In the genomic region with DNA sequence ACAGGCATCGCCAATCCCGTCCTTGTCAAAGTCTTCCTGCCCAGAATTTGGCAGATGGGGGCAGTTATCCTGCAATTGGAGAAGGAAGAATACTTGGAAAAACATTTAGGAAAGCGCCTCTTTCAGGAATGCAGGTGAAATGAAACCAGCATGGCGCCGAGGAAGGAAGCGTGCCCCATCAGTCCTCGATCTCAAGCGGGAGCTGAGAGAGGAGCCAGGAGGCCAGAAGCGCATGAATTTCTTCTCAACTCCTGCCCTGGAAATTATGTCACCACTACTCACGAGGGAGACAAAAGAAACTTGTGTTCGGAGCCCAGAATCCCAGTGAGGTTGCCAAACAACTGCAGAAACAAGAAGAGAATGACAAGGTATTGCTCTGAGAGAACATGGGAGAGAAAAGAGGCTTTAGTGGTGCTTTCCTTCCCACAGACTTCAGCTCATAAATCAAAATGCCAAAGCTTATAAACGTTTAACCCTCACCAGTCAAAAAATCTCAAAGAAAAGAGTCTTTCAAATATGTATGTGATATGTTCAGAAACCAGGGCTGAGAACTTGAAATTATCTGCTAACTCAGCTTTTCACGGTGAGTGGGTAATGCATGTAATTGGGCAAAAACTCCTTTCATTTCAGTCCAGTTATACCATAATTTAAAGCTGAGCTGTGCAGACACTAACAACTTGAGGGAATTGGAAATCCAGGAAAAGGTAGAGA, we compare ENCODE assay signal across 19 cellular contexts. TPM values are rescaled to one million over a fixed set of nuclear protein-coding genes. Genes with fewer than 3 reads are reported as not detected.
DNase-seq lines count a peak whose midpoint lies in the region; ATAC-seq and TF ChIP-seq lines count a peak whose summit lies in the region.
"Had no signal": no experiment of that assay in that cellular context is flagged by ENCODE, and none has a peak within 500 bp of the region (broad histone marks: within the 10 kb centered on the region; RNA-seq: fewer than 3 reads in every experiment).

No MANE protein-coding gene starts in this region.

- DNase-seq in Right ventricle myocardium inferior (ENCODE audit: missing footprints) (no peak), cardiac septum (ENCODE audit: low spot score) (no peak), globus pallidus (ENCODE audit: low spot score) (peak; percentile 87), vagina (ENCODE audit: extremely low spot score in 2 of 2) (peak; percentile 79 to 87)
- DNase-seq in activated T-cell treated with anti-CD3 and anti-CD28 coated beads, Interleukin-2, amount 50 U/mL, for 24 hours, result no peak
- no peak for DNase-seq in stimulated activated CD4-positive, alpha-beta T cell treated with anti-CD3 and anti-CD28 coated beads, Interleukin-4, amount 100 ng/mL, for 4 hours
- DNase-seq: CD4-positive, alpha-beta memory T cell; effector CD4-positive, alpha-beta T cell; immature natural killer cell; NCI-H1048; psoas muscle; SHP77 treated with DMSO at 0.1 percent for 48 hours; stimulated activated CD4-positive, alpha-beta T cell treated with anti-CD3 and anti-CD28 coated beads, Interleukin-1b, Interleukin-23, amount 100 ng/mL, for 48 hours; T1000; testis had no signal

- H3K9me2 ChIP-seq in neural cell (ENCODE audit: insufficient read depth, low read length), result no peaks in the 10 kb centered on the region

- H3K27ac Mint-ChIP-seq in activated T-cell treated with anti-CD3 and anti-CD28 coated beads, Interleukin-2, amount 50 U/mL, for 24 hours, result no peak overlapping the region
- H3K27ac Mint-ChIP-seq: activated T-helper 17 cell treated with anti-CD3 and anti-CD28 coated beads, Interleukin-2, amount 50 U/mL, for 72 hours; immature natural killer cell had no signal

- H3K36me3 Mint-ChIP-seq in activated T-cell treated with anti-CD3 and anti-CD28 coated beads, Interleukin-2, amount 50 U/mL, for 24 hours (ENCODE audit: low read depth), result no peaks in the 10 kb centered on the region
- H3K36me3 Mint-ChIP-seq: CD4-positive, alpha-beta memory T cell; immature natural killer cell had no signal

- no peaks in the 10 kb centered on the region for H4K20me1 ChIP-seq in neural cell (ENCODE audit: insufficient read depth)

- no peak for TF ChIP-seq CTCF in neural cell (IDR thresholded peaks at IDR 0.05; ENCODE audit: poor library complexity, severe bottlenecking)
- TF ChIP-seq CTCF in vagina (IDR thresholded peaks at IDR 0.05), result no peak

- TF ChIP-seq POLR2A in vagina (IDR thresholded peaks at IDR 0.05), result no peak

- no peak overlapping the region for H3K4me2 ChIP-seq in neural cell (ENCODE audit: low read length)

- H3K36me3 ChIP-seq in neural cell (ENCODE audit: insufficient read depth, low read length), result no peaks in the 10 kb centered on the region
- H3K36me3 ChIP-seq in vagina, result peaks cover 0 to 37% of the 10 kb centered on the region in 2 donors

- no peak overlapping the region for H2AFZ ChIP-seq in neural cell (ENCODE audit: low read depth, low read length)

- no peak for TF ChIP-seq EP300 in neural cell (conservative IDR thresholded peaks at IDR 0.05; ENCODE audit: poor library complexity, severe bottlenecking)

- no peak overlapping the region for H3K4me3 Mint-ChIP-seq in activated T-cell treated with anti-CD3 and anti-CD28 coated beads, Interleukin-2, amount 50 U/mL, for 24 hours
- H3K4me3 Mint-ChIP-seq: activated T-helper 17 cell treated with anti-CD3 and anti-CD28 coated beads, Interleukin-2, amount 50 U/mL, for 72 hours; CD4-positive, alpha-beta memory T cell; immature natural killer cell had no signal

- peak; percentile 56 for ATAC-seq in Right ventricle myocardium inferior
- no peak for ATAC-seq in HG02763 (IDR thresholded peaks at IDR 0.05; ENCODE audit: unreplicated experiment)
- ATAC-seq: activated T-helper 17 cell treated with anti-CD3 and anti-CD28 coated beads, Interleukin-2, amount 50 U/mL, for 72 hours; GM12878 had no signal

- no peaks in the 10 kb centered on the region for H3K27me3 ChIP-seq in neural cell (ENCODE audit: insufficient read depth, low read depth, low read length)
- H3K27me3 ChIP-seq in vagina, result no peaks in the 10 kb centered on the region
- H3K27me3 ChIP-seq: testis had no signal

- peak overlapping the region; percentile 3 for H3K4me3 ChIP-seq in neural cell (ENCODE audit: low read length)
- no peak overlapping the region for H3K4me3 ChIP-seq in vagina
- H3K4me3 ChIP-seq: GM12878, psoas muscle, testis had no signal

- no peak for TF ChIP-seq RAD21 in neural cell (conservative IDR thresholded peaks at IDR 0.05)

- no peaks in the 10 kb centered on the region for H3K4me1 Mint-ChIP-seq in activated T-cell treated with anti-CD3 and anti-CD28 coated beads, Interleukin-2, amount 50 U/mL, for 24 hours (ENCODE audit: low read depth)
- H3K4me1 Mint-ChIP-seq: activated T-helper 17 cell treated with anti-CD3 and anti-CD28 coated beads, Interleukin-2, amount 50 U/mL, for 72 hours; immature natural killer cell had no signal

- no peak overlapping the region for H3K27ac ChIP-seq in neural cell (ENCODE audit: low read length)
- peak overlapping the region; percentile 18 for H3K27ac ChIP-seq in vagina
- H3K27ac ChIP-seq: psoas muscle, testis had no signal

- peaks cover 9% of the 10 kb centered on the region for H3K4me1 ChIP-seq in vagina
- H3K4me1 ChIP-seq: psoas muscle, testis had no signal

- no peak overlapping the region for H3K9ac ChIP-seq in neural cell (ENCODE audit: low read length)

- no peaks in the 10 kb centered on the region for H3K79me2 ChIP-seq in neural cell (replicated peaks; ENCODE audit: insufficient read depth, low read length)

- peaks cover 5% of the 10 kb centered on the region for H3K27me3 Mint-ChIP-seq in activated T-cell treated with anti-CD3 and anti-CD28 coated beads, Interleukin-2, amount 50 U/mL, for 24 hours

- no peaks in the 10 kb centered on the region for H3K9me3 ChIP-seq in neural cell (ENCODE audit: low read length)
- H3K9me3 ChIP-seq in vagina, result no peaks in the 10 kb centered on the region
- H3K9me3 ChIP-seq: psoas muscle, testis had no signal

- intact Hi-C loops in Right ventricle myocardium inferior (cut with DNase I), result no loop called here
- intact Hi-C loops in cardiac septum (cut with DNase I), result no loop called here
- intact Hi-C loops in vagina (cut with DNase I), result no loop called here

- H3K9me3 Mint-ChIP-seq in activated T-cell treated with anti-CD3 and anti-CD28 coated beads, Interleukin-2, amount 50 U/mL, for 24 hours, result peaks cover 15% of the 10 kb centered on the region

- H3F3A ChIP-seq in neural cell (ENCODE audit: insufficient read depth, low read length, poor library complexity, severe bottlenecking), result no peaks in the 10 kb centered on the region

TF ChIP-seq in neural cell, 6 proteins besides CTCF, POLR2A, EP300 and RAD21:
- TF ChIP-seq POLR2AphosphoS5 (IDR thresholded peaks at IDR 0.05), result no peak

RNA-seq across cellular contexts. Expression of a gene that starts 23.9 kb away (rescaled TPM):
- total RNA-seq in Right ventricle myocardium inferior, result 10.6 TPM
- 28.8 TPM for total RNA-seq in cardiac septum
- polyA plus RNA-seq in neural cell, result 0.88 and 1.0 TPM in 2 replicates
- polyA minus RNA-seq in neural cell, result 1.5 and 1.9 TPM in 2 replicates
- total RNA-seq in vagina, result 86.4 TPM
- total RNA-seq: activated T-helper 17 cell treated with anti-CD3 and anti-CD28 coated beads, Interleukin-2, amount 50 U/mL, for 72 hours; CD4-positive, alpha-beta memory T cell had no signal

Comparison
In these comparisons a context has a peak if more than half of its experiments do, and no peak if none do; other contexts are left out.
1. DNase-seq: peak in globus pallidus (single experiment) and vagina (2 of 2); none in Right ventricle myocardium inferior (single experiment), cardiac septum (single experiment), activated T-cell treated with anti-CD3 and anti-CD28 coated beads, Interleukin-2, amount 50 U/mL, for 24 hours (single experiment) and stimulated activated CD4-positive, alpha-beta T cell treated with anti-CD3 and anti-CD28 coated beads, Interleukin-4, amount 100 ng/mL, for 4 hours (0 of 2).